In genomic region chr17:41972571-41973411, GRCh38 we compare ENCODE assay signal across 1 cellular context.
TF ChIP-seq lines count a peak whose summit lies in the region.

No MANE protein-coding gene starts in this region.

TF ChIP-seq in WTC11, 78 proteins besides CTCF, POLR2A, EP300 and RAD21 (continued from another document):
- TF ChIP-seq ZNF532 (CRISPR knock-in tag; IDR thresholded peaks at IDR 0.05; ENCODE audit: borderline replicate concordance) (no peak), OVOL2 (CRISPR knock-in tag; IDR thresholded peaks at IDR 0.05; ENCODE audit: borderline replicate concordance) (no peak), CREM (CRISPR knock-in tag; IDR thresholded peaks at IDR 0.05) (no peak), SOX15 (CRISPR knock-in tag; IDR thresholded peaks at IDR 0.05) (no peak), ZNF263 (CRISPR knock-in tag; IDR thresholded peaks at IDR 0.05; ENCODE audit: low read depth) (no peak), GABPB1 (CRISPR knock-in tag; IDR thresholded peaks at IDR 0.05) (no peak), ATF3 (CRISPR knock-in tag; conservative IDR thresholded peaks at IDR 0.05) (no peak), FOXP1 (CRISPR knock-in tag; IDR thresholded peaks at IDR 0.05; ENCODE audit: borderline replicate concordance) (no peak), ETV6 (CRISPR knock-in tag; IDR thresholded peaks at IDR 0.05) (no peak), USF2 (CRISPR knock-in tag; IDR thresholded peaks at IDR 0.05) (no peak)
